In genomic region chr4:156294577-156294976, GRCh38 we compare ENCODE assay signal across 1 cellular context.
A peak's percentile ranks its signal among the peaks of the same experiment; 100 is the strongest.
TF ChIP-seq lines count a peak whose summit lies in the region.

No MANE protein-coding gene starts in this region.

TF ChIP-seq in SK-N-SH, 30 proteins besides CTCF, POLR2A, EP300 and RAD21 (continued from another document):
- TF ChIP-seq FOSL2 (IDR thresholded peaks at IDR 0.05; ENCODE audit: borderline replicate concordance, low read depth) (peak; percentile 46; the same call in 1 of the 2 replicates), JUND (IDR thresholded peaks at IDR 0.05) (peak; percentile 41), TEAD4 (IDR thresholded peaks at IDR 0.05; ENCODE audit: borderline replicate concordance, insufficient read depth) (no peak), TCF12 (IDR thresholded peaks at IDR 0.05) (peak; percentile 35), MXI1 (IDR thresholded peaks at IDR 0.05; ENCODE audit: low read depth, low read length) (no peak), MEF2A (IDR thresholded peaks at IDR 0.05; ENCODE audit: borderline replicate concordance, low read depth) (no peak), NRF1 (IDR thresholded peaks at IDR 0.05; ENCODE audit: low read depth, low read length) (no peak)
